In genomic region chr15:64912379-64912778, GRCh38 we compare ENCODE assay signal across 8 cellular contexts. TPM values are rescaled to one million over a fixed set of nuclear protein-coding genes. Genes with fewer than 3 reads are reported as not detected.
DNase-seq lines count a peak whose midpoint lies in the region; ATAC-seq and TF ChIP-seq lines count a peak whose summit lies in the region.

No MANE protein-coding gene starts in this region.

- H3K4me1 ChIP-seq in left lung (peaks cover 0 to 14% of the 10 kb centered on the region in 2 donors), thoracic aorta (ENCODE audit: control insufficient read depth in 1 of 2, low read depth in 2 of 2) (peaks cover 3 to 33% of the 10 kb centered on the region in 2 donors)

- no peak for DNase-seq in T-helper 2 cell treated with Interferon-gamma antibody and Interleukin-4, amounts not matched to agents 5 μg/mL and 100 μg/mL, for 36 hours (ENCODE audit: low spot score)
- DNase-seq in T-helper 2 cell (no peak), astrocyte of the cerebellum (ENCODE audit: low read depth) (no peak), left lung (no peak), thoracic aorta (ENCODE audit: low spot score) (no peak), NCI-H345 (lab: John Stamatoyannopoulos, UW) (no peak), amygdala (lab: John Stamatoyannopoulos, UW) (no peak)

- intact Hi-C loops in left lung (cut with DNase I): no loop called here

- H3K36me3 Mint-ChIP-seq in T-helper 2 cell treated with Interferon-gamma antibody and Interleukin-4, amounts not matched to agents 5 μg/mL and 100 μg/mL, for 36 hours (ENCODE audit: low read depth): no peaks in the 10 kb centered on the region

- H3K36me3 ChIP-seq in left lung (no peaks in the 10 kb centered on the region), thoracic aorta (no peaks in the 10 kb centered on the region)

- H3K4me3 Mint-ChIP-seq in T-helper 2 cell treated with Interferon-gamma antibody and Interleukin-4, amounts not matched to agents 5 μg/mL and 100 μg/mL, for 36 hours: peak overlapping the region; percentile 32

- no peak for TF ChIP-seq CTCF in astrocyte of the cerebellum (IDR thresholded peaks at IDR 0.05; ENCODE audit: low read depth, low read length, missing control alignments)
- no peak for TF ChIP-seq CTCF in left lung (IDR thresholded peaks at IDR 0.05)
- TF ChIP-seq CTCF in thoracic aorta (IDR thresholded peaks at IDR 0.05): no peak

- in situ Hi-C loops in astrocyte of the cerebellum (cut with HindIII; ENCODE audit: low sequenced_read_pairs): no loop called here

- H3K9me3 ChIP-seq in left lung (no peaks in the 10 kb centered on the region), thoracic aorta (no peaks in the 10 kb centered on the region)

- peak overlapping the region; percentile 41 for H3K4me3 ChIP-seq in astrocyte of the cerebellum (ENCODE audit: low read depth, low read length)
- H3K4me3 ChIP-seq in left lung: peak overlapping the region in 1 of 2 donors; percentile 52
- peak overlapping the region; percentile 80 for H3K4me3 ChIP-seq in thoracic aorta

- peaks cover 24% of the 10 kb centered on the region for H3K27me3 Mint-ChIP-seq in T-helper 2 cell treated with Interferon-gamma antibody and Interleukin-4, amounts not matched to agents 5 μg/mL and 100 μg/mL, for 36 hours (ENCODE audit: low read depth)

- peaks cover 8% of the 10 kb centered on the region for H3K4me1 Mint-ChIP-seq in T-helper 2 cell treated with Interferon-gamma antibody and Interleukin-4, amounts not matched to agents 5 μg/mL and 100 μg/mL, for 36 hours (ENCODE audit: low read depth)

- peaks cover 0 to 31% of the 10 kb centered on the region in 2 donors for H3K27me3 ChIP-seq in left lung
- no peaks in the 10 kb centered on the region for H3K27me3 ChIP-seq in thoracic aorta (replicated peaks; ENCODE audit: insufficient read depth)

- H3K27ac Mint-ChIP-seq in T-helper 2 cell treated with Interferon-gamma antibody and Interleukin-4, amounts not matched to agents 5 μg/mL and 100 μg/mL, for 36 hours: no peak overlapping the region

- ATAC-seq in left lung (peak; percentile 4), thoracic aorta (ENCODE audit: insufficient number of reproducible peaks, low FRiP score, low read depth) (no peak), HG02973 (IDR thresholded peaks at IDR 0.05; ENCODE audit: unreplicated experiment) (no peak)

- no peaks in the 10 kb centered on the region for H3K9me3 Mint-ChIP-seq in T-helper 2 cell treated with Interferon-gamma antibody and Interleukin-4, amounts not matched to agents 5 μg/mL and 100 μg/mL, for 36 hours

- H3K27ac ChIP-seq in left lung (no peak overlapping the region), thoracic aorta (peak overlapping the region; percentile 15 to 52)

RNA-seq across cellular contexts. Expression of gene ANKDD1A, which starts 0.7 kb away (rescaled TPM):
- total RNA-seq in left lung (1 to 10 TPM; 3.4 to 6.3 TPM), thoracic aorta (10 to 100 TPM; 27.5 to 58.1 TPM)

Comparison
In these comparisons a context has a peak if more than half of its experiments do, and no peak if none do; other contexts are left out.
1. H3K27ac ChIP-seq: peak in thoracic aorta (2 of 2); none in left lung (0 of 2).